1 cellular context compared by ENCODE assay signal in genomic region chr22:19713650-19714319, GRCh38.
TF ChIP-seq lines count a peak whose summit lies in the region.

No MANE protein-coding gene starts in this region.

TF ChIP-seq in H1, 55 proteins besides CTCF, POLR2A, EP300 and RAD21 (continued from another document):
- TF ChIP-seq, protein P1, sequence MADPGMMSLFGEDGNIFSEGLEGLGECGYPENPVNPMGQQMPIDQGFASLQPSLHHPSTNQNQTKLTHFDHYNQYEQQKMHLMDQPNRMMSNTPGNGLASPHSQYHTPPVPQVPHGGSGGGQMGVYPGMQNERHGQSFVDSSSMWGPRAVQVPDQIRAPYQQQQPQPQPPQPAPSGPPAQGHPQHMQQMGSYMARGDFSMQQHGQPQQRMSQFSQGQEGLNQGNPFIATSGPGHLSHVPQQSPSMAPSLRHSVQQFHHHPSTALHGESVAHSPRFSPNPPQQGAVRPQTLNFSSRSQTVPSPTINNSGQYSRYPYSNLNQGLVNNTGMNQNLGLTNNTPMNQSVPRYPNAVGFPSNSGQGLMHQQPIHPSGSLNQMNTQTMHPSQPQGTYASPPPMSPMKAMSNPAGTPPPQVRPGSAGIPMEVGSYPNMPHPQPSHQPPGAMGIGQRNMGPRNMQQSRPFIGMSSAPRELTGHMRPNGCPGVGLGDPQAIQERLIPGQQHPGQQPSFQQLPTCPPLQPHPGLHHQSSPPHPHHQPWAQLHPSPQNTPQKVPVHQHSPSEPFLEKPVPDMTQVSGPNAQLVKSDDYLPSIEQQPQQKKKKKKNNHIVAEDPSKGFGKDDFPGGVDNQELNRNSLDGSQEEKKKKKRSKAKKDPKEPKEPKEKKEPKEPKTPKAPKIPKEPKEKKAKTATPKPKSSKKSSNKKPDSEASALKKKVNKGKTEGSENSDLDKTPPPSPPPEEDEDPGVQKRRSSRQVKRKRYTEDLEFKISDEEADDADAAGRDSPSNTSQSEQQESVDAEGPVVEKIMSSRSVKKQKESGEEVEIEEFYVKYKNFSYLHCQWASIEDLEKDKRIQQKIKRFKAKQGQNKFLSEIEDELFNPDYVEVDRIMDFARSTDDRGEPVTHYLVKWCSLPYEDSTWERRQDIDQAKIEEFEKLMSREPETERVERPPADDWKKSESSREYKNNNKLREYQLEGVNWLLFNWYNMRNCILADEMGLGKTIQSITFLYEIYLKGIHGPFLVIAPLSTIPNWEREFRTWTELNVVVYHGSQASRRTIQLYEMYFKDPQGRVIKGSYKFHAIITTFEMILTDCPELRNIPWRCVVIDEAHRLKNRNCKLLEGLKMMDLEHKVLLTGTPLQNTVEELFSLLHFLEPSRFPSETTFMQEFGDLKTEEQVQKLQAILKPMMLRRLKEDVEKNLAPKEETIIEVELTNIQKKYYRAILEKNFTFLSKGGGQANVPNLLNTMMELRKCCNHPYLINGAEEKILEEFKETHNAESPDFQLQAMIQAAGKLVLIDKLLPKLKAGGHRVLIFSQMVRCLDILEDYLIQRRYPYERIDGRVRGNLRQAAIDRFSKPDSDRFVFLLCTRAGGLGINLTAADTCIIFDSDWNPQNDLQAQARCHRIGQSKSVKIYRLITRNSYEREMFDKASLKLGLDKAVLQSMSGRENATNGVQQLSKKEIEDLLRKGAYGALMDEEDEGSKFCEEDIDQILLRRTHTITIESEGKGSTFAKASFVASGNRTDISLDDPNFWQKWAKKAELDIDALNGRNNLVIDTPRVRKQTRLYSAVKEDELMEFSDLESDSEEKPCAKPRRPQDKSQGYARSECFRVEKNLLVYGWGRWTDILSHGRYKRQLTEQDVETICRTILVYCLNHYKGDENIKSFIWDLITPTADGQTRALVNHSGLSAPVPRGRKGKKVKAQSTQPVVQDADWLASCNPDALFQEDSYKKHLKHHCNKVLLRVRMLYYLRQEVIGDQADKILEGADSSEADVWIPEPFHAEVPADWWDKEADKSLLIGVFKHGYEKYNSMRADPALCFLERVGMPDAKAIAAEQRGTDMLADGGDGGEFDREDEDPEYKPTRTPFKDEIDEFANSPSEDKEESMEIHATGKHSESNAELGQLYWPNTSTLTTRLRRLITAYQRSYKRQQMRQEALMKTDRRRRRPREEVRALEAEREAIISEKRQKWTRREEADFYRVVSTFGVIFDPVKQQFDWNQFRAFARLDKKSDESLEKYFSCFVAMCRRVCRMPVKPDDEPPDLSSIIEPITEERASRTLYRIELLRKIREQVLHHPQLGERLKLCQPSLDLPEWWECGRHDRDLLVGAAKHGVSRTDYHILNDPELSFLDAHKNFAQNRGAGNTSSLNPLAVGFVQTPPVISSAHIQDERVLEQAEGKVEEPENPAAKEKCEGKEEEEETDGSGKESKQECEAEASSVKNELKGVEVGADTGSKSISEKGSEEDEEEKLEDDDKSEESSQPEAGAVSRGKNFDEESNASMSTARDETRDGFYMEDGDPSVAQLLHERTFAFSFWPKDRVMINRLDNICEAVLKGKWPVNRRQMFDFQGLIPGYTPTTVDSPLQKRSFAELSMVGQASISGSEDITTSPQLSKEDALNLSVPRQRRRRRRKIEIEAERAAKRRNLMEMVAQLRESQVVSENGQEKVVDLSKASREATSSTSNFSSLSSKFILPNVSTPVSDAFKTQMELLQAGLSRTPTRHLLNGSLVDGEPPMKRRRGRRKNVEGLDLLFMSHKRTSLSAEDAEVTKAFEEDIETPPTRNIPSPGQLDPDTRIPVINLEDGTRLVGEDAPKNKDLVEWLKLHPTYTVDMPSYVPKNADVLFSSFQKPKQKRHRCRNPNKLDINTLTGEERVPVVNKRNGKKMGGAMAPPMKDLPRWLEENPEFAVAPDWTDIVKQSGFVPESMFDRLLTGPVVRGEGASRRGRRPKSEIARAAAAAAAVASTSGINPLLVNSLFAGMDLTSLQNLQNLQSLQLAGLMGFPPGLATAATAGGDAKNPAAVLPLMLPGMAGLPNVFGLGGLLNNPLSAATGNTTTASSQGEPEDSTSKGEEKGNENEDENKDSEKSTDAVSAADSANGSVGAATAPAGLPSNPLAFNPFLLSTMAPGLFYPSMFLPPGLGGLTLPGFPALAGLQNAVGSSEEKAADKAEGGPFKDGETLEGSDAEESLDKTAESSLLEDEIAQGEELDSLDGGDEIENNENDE (IDR thresholded peaks at IDR 0.05; ENCODE audit: insufficient replicate concordance, low read length): no peak
- peak; percentile 56; the same call in 1 of the 2 replicates for TF ChIP-seq KDM1A (IDR thresholded peaks at IDR 0.05; ENCODE audit: borderline replicate concordance, low read length)
- TF ChIP-seq FOSL1 (IDR thresholded peaks at IDR 0.05; ENCODE audit: insufficient read depth, low read depth, low read length): no peak
- TF ChIP-seq KDM4A (IDR thresholded peaks at IDR 0.05; ENCODE audit: low read depth, low read length, severe bottlenecking): peak; percentile 26
- 0 out of 2 replicates have a peak, but pooled peaks have one; percentile 10 for TF ChIP-seq EGR1 (IDR thresholded peaks at IDR 0.05; ENCODE audit: borderline replicate concordance, low read depth, low read length)
- TF ChIP-seq SP4 (IDR thresholded peaks at IDR 0.05; ENCODE audit: low read length): no peak
- TF ChIP-seq RBBP5 (IDR thresholded peaks at IDR 0.05; ENCODE audit: borderline replicate concordance, low read depth, low read length): no peak
- no peak for TF ChIP-seq TAF1 (IDR thresholded peaks at IDR 0.05; ENCODE audit: low read depth, low read length)
- TF ChIP-seq EZH2 (IDR thresholded peaks at IDR 0.05; ENCODE audit: low read depth, low read length, severe bottlenecking): peak; percentile 46
- no peak for TF ChIP-seq CEBPB (IDR thresholded peaks at IDR 0.05; ENCODE audit: low read depth, low read length)
- no peak for TF ChIP-seq SIN3A (conservative IDR thresholded peaks at IDR 0.05 in 1 of 2, IDR thresholded peaks at IDR 0.05 in 1 of 2; ENCODE audit: low read depth in 1 of 2, low read length in 2 of 2)
- TF ChIP-seq, protein P2, sequence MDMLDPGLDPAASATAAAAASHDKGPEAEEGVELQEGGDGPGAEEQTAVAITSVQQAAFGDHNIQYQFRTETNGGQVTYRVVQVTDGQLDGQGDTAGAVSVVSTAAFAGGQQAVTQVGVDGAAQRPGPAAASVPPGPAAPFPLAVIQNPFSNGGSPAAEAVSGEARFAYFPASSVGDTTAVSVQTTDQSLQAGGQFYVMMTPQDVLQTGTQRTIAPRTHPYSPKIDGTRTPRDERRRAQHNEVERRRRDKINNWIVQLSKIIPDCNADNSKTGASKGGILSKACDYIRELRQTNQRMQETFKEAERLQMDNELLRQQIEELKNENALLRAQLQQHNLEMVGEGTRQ (IDR thresholded peaks at IDR 0.05; ENCODE audit: low read length): no peak
